Comparison of ENCODE assay signal across 20 cellular contexts in genomic region chr11:27910186-27910941, GRCh38.
A peak's percentile ranks its signal among the peaks of the same experiment; 100 is the strongest.
DNase-seq lines count a peak whose midpoint lies in the region; ATAC-seq, FAIRE-seq and TF ChIP-seq lines count a peak whose summit lies in the region.
"Had no signal": no experiment of that assay in that cellular context is flagged by ENCODE, and none has a peak within 500 bp of the region (broad histone marks: within the 10 kb centered on the region; RNA-seq: fewer than 3 reads in every experiment).

No MANE protein-coding gene starts in this region.

- H4K20me1 ChIP-seq in IMR-90 (ENCODE audit: insufficient read depth, low read length) (no peaks in the 10 kb centered on the region), astrocyte (ENCODE audit: insufficient read depth, low read length) (no peaks in the 10 kb centered on the region), hepatocyte (ENCODE audit: insufficient read depth, poor library complexity, severe bottlenecking) (no peaks in the 10 kb centered on the region)

- peak overlapping the region; percentile 83 for H2BK120ac ChIP-seq in IMR-90 (ENCODE audit: low read depth, low read length)

- no peak overlapping the region for H3K4me3 ChIP-seq in IMR-90 (ENCODE audit: insufficient read depth, low read depth, low read length)
- peak overlapping the region; percentile 6 for H3K4me3 ChIP-seq in astrocyte (ENCODE audit: insufficient read depth, low read depth, low read length)
- H3K4me3 ChIP-seq in hepatocyte, result no peak overlapping the region
- H3K4me3 ChIP-seq: ovary, spleen had no signal

- H4K91ac ChIP-seq in IMR-90 (ENCODE audit: insufficient read depth, low read depth, low read length), result peak overlapping the region; percentile 59

- H2BK20ac ChIP-seq in IMR-90 (ENCODE audit: low read depth, low read length), result peak overlapping the region; percentile 90

- TF ChIP-seq RAD21 in IMR-90 (IDR thresholded peaks at IDR 0.05; ENCODE audit: low read length), result no peak

- peaks cover 8% of the 10 kb centered on the region for H3K4me1 ChIP-seq in IMR-90 (ENCODE audit: control insufficient read depth, insufficient read depth, low read length)
- H3K4me1 ChIP-seq in astrocyte (ENCODE audit: insufficient read depth, low read length), result peaks cover 35% of the 10 kb centered on the region
- no peaks in the 10 kb centered on the region for H3K4me1 ChIP-seq in hepatocyte (ENCODE audit: insufficient read depth)
- H3K4me1 ChIP-seq: spleen had no signal

- 50% methylated on average over 2 of the region's 5 CpGs; no CpG with 5 or more reads in 1 of the 2 experiments for WGBS in IMR-90 (ENCODE audit: extremely low coverage in 2 of 2, insufficient read length in 1 of 2), 2 experiments
- 76% methylated on average over 5 of the region's 5 CpGs for WGBS in hepatocyte (ENCODE audit: low lambda C conversion rate, missing lambda C conversion rate)

- dilution Hi-C loops in IMR-90 (cut with HindIII; ENCODE audit: low sequenced_read_pairs, unreplicated experiment), result no loop called here

- POLR2A ChIA-PET in IMR-90 (lab: Charles Lee; ENCODE audit: unreplicated experiment), result interaction anchor here (0.6 kb wide), 1 partner anchor 19 kb away, joined by 3 read pairs; no protein-coding TSS in a partner anchor
- POLR2A ChIA-PET in HEK293T (lab: Yijun Ruan, JAX), result interaction anchor here (0.9 kb wide), 1 partner anchor 16 kb away, joined by 3 read pairs; no protein-coding TSS in a partner anchor

- peaks cover 9% of the 10 kb centered on the region for H3K9me1 ChIP-seq in IMR-90 (ENCODE audit: insufficient read depth, low read length)

- H3K27me3 Mint-ChIP-seq in astrocyte (ENCODE audit: low read depth, unreplicated experiment), result no peaks in the 10 kb centered on the region
- H3K27me3 Mint-ChIP-seq: activated CD4-positive, alpha-beta T cell treated with anti-CD3 and anti-CD28 coated beads, Interleukin-2, amount 10 ng/mL, durations not matched to agents 24 days and 14 days had no signal

- peak overlapping the region; percentile 97 for H3K27ac Mint-ChIP-seq in astrocyte (ENCODE audit: unreplicated experiment)
- H3K27ac Mint-ChIP-seq: activated CD4-positive, alpha-beta T cell treated with anti-CD3 and anti-CD28 coated beads, Interleukin-2, amount 10 ng/mL, durations not matched to agents 24 days and 14 days had no signal

- TF ChIP-seq POLR2A in IMR-90 (IDR thresholded peaks at IDR 0.05; ENCODE audit: low read depth, low read length), result no peak

- H3K27ac ChIP-seq in IMR-90 (ENCODE audit: insufficient read depth, low read length) (no peak overlapping the region; the same call in 1 of the 2 replicates), astrocyte (ENCODE audit: low read depth, low read length) (peak overlapping the region; percentile 64), hepatocyte (no peak overlapping the region)
- H3K27ac ChIP-seq: ovary, spleen had no signal

- DNase-seq in ACHN, result peak; percentile 87
- DNase-seq in IMR-90, result peak; percentile 84
- DNase-seq in astrocyte (ENCODE audit: low read depth), result peak; percentile 72
- DNase-seq in islet precursor cell, result peak; percentile 91
- DNase-seq in Ammon's horn (ENCODE audit: low spot score), result no peak
- no peak for DNase-seq in stimulated activated CD4-positive, alpha-beta T cell treated with anti-CD3 and anti-CD28 coated beads, Interleukin-1b, Interleukin-23, amount 100 ng/mL, for 48 hours
- no peak for DNase-seq in hepatocyte (ENCODE audit: low spot score)
- DNase-seq in HEK293T (ENCODE audit: extremely low spot score), result no peak
- DNase-seq: activated CD4-positive, alpha-beta T cell treated with anti-CD3 and anti-CD28 coated beads, Interleukin-2, amount 10 ng/mL, durations not matched to agents 24 days and 14 days; activated T-cell treated with anti-CD3 and anti-CD28 coated beads, Interleukin-2, amount 50 U/mL, for 1 hour; erythroblast; GF-D8; left colon; NCI-H2227 treated with DMSO at 0.1 percent for 48 hours; ovary; spleen; stimulated activated naive CD4-positive, alpha-beta T cell treated with Interleukin-2 at 50 U/mL for 16 hours; T-helper 9 cell had no signal

- H3K36me3 Mint-ChIP-seq in astrocyte (ENCODE audit: low read depth, unreplicated experiment), result no peaks in the 10 kb centered on the region

- H2BK5ac ChIP-seq in IMR-90 (ENCODE audit: low read depth, low read length, poor library complexity, severe bottlenecking), result peak overlapping the region; percentile 70

- no peaks in the 10 kb centered on the region for H3K27me3 ChIP-seq in IMR-90 (ENCODE audit: control insufficient read depth, insufficient read depth, low read length)
- H3K27me3 ChIP-seq in astrocyte (ENCODE audit: insufficient read depth, low read length), result no peaks in the 10 kb centered on the region
- no peaks in the 10 kb centered on the region for H3K27me3 ChIP-seq in hepatocyte
- H3K27me3 ChIP-seq: ovary, spleen had no signal

- H4K5ac ChIP-seq in IMR-90 (ENCODE audit: low read depth, low read length), result no peak overlapping the region

- BruUV-seq in IMR-90 (replicated peaks; lab: Mats Ljungman, UMichigan), result no TSS peak

- H3K79me2 ChIP-seq in astrocyte (ENCODE audit: insufficient read depth, low read length) (no peaks in the 10 kb centered on the region), hepatocyte (no peaks in the 10 kb centered on the region)

- H3K79me1 ChIP-seq in IMR-90 (ENCODE audit: low read depth in 1 of 2, low read length in 2 of 2), result no peaks in the 10 kb centered on the region

- peak overlapping the region; percentile 56 for H3K14ac ChIP-seq in IMR-90 (replicated peaks; ENCODE audit: low read depth, low read length)

- no peaks in the 10 kb centered on the region for H3K36me3 ChIP-seq in IMR-90 (ENCODE audit: control insufficient read depth, insufficient read depth, low read length)
- H3K36me3 ChIP-seq in astrocyte (ENCODE audit: insufficient read depth, low read length), result no peaks in the 10 kb centered on the region
- no peaks in the 10 kb centered on the region for H3K36me3 ChIP-seq in hepatocyte (replicated peaks; ENCODE audit: insufficient read depth, low read depth)
- H3K36me3 ChIP-seq: ovary, spleen had no signal

- 0 out of 2 replicates have a peak overlapping the region, but pooled peaks have one; percentile 29 for H3K56ac ChIP-seq in IMR-90 (ENCODE audit: extremely low read depth, insufficient read depth, low read length)

- H3K9me3 ChIP-seq in IMR-90 (ENCODE audit: control insufficient read depth, insufficient read depth, low read length), result no peaks in the 10 kb centered on the region
- no peaks in the 10 kb centered on the region for H3K9me3 ChIP-seq in astrocyte (ENCODE audit: insufficient read depth, low read depth, low read length)
- no peaks in the 10 kb centered on the region for H3K9me3 ChIP-seq in hepatocyte (ENCODE audit: low read depth)
- H3K9me3 ChIP-seq: ovary, spleen had no signal

- H4K8ac ChIP-seq in IMR-90 (ENCODE audit: low read depth in 2 of 2, low read length in 2 of 2), result peak overlapping the region; percentile 62 to 71; a peak in 3 of 4 replicates

- peak overlapping the region; percentile 40; the same call in 1 of the 2 replicates for H3K23ac ChIP-seq in IMR-90 (ENCODE audit: low read depth, low read length)

- in situ Hi-C loops in ACHN (cut with HindIII; ENCODE audit: low pct_ligation_motif_present, low pct_unique_long_range_greater_than_20kb, low sequenced_read_pairs) (no loop called here), IMR-90 (cut with MboI; ENCODE audit: low sequenced_read_pairs) (no loop called here)

- H3K9ac ChIP-seq in IMR-90 (ENCODE audit: low read depth, low read length), result no peak overlapping the region; the same call in 1 of the 2 replicates
- H3K9ac ChIP-seq in astrocyte (ENCODE audit: low read length), result peak overlapping the region; percentile 61

- H3K4ac ChIP-seq in IMR-90 (ENCODE audit: low read depth, low read length), result peak overlapping the region; percentile 69

- peaks cover 37% of the 10 kb centered on the region for H3K4me1 Mint-ChIP-seq in astrocyte (ENCODE audit: low read depth, unreplicated experiment)
- H3K4me1 Mint-ChIP-seq: activated CD4-positive, alpha-beta T cell treated with anti-CD3 and anti-CD28 coated beads, Interleukin-2, amount 10 ng/mL, durations not matched to agents 24 days and 14 days had no signal

- peak overlapping the region; percentile 2 for H3K4me3 Mint-ChIP-seq in astrocyte (ENCODE audit: unreplicated experiment)
- H3K4me3 Mint-ChIP-seq: activated CD4-positive, alpha-beta T cell treated with anti-CD3 and anti-CD28 coated beads, Interleukin-2, amount 10 ng/mL, durations not matched to agents 24 days and 14 days had no signal

- H2AFZ ChIP-seq in IMR-90 (replicated peaks; ENCODE audit: low read length, poor library complexity) (no peak overlapping the region), astrocyte (ENCODE audit: low read depth, low read length) (no peak overlapping the region), hepatocyte (no peak overlapping the region)

- CTCF ChIA-PET in IMR-90 (lab: Yijun Ruan, JAX) (interaction anchor here (0.6 to 0.9 kb wide), 2 partner anchors 9 to 57 kb away, joined by 3 read pairs; no protein-coding TSS in a partner anchor), HEK293T (lab: Yijun Ruan, JAX) (no interaction called here)

- intact Hi-C loops in IMR-90 (cut with micrococcal nuclease), result no loop called here

- H3K4me2 ChIP-seq in IMR-90 (ENCODE audit: low read depth, low read length), result no peak overlapping the region
- H3K4me2 ChIP-seq in astrocyte (ENCODE audit: low read length), result peak overlapping the region; percentile 66
- no peak overlapping the region for H3K4me2 ChIP-seq in hepatocyte

- ATAC-seq in IMR-90 (ENCODE audit: low read depth), result peak; percentile 73
- ATAC-seq: left colon had no signal

- H3K18ac ChIP-seq in IMR-90 (ENCODE audit: low read depth, low read length), result peak overlapping the region; percentile 43; the same call in 1 of the 2 replicates

- peak; percentile 79 for FAIRE-seq in astrocyte (lab: Jason Lieb, UNC)
- FAIRE-seq: colon, H54 had no signal

- peak overlapping the region; percentile 33; the same call in 1 of the 2 replicates for H2AK5ac ChIP-seq in IMR-90 (ENCODE audit: low read depth, low read length)

- H3K9me2 ChIP-seq in hepatocyte (replicated peaks; ENCODE audit: insufficient read depth), result no peaks in the 10 kb centered on the region

- peak overlapping the region; percentile 81 for H2BK15ac ChIP-seq in IMR-90 (ENCODE audit: low read depth, low read length)

- H2AK9ac ChIP-seq in IMR-90 (replicated peaks; ENCODE audit: low read depth, low read length, poor library complexity), result no peak overlapping the region

- peaks cover 5% of the 10 kb centered on the region for H3K9me3 Mint-ChIP-seq in astrocyte (ENCODE audit: unreplicated experiment)
- H3K9me3 Mint-ChIP-seq: activated CD4-positive, alpha-beta T cell treated with anti-CD3 and anti-CD28 coated beads, Interleukin-2, amount 10 ng/mL, durations not matched to agents 24 days and 14 days had no signal

- TF ChIP-seq CTCF in IMR-90 (conservative IDR thresholded peaks at IDR 0.05; ENCODE audit: low read depth, low read length) (no peak), astrocyte (IDR thresholded peaks at IDR 0.05; ENCODE audit: insufficient read depth, low read depth, low read length) (no peak), hepatocyte (IDR thresholded peaks at IDR 0.05; ENCODE audit: poor library complexity) (no peak)

TF ChIP-seq in IMR-90, 13 proteins besides CTCF, POLR2A, EP300 and RAD21 (continues in another document):
- no peak for TF ChIP-seq NFE2L2 (IDR thresholded peaks at IDR 0.05; ENCODE audit: low read depth, low read length)

TF ChIP-seq in HEK293T, 16 proteins besides CTCF, POLR2A, EP300 and RAD21:
- TF ChIP-seq ARNT (IDR thresholded peaks at IDR 0.05), result no peak
TF ChIP-seq in HEK293T: peak in this region for 0.

Comparison
In these comparisons a context has a peak if more than half of its experiments do, and no peak if none do; other contexts are left out.
1. DNase-seq: peak in ACHN (single experiment), IMR-90 (single experiment), astrocyte (single experiment) and islet precursor cell (single experiment); none in Ammon's horn (single experiment), stimulated activated CD4-positive, alpha-beta T cell treated with anti-CD3 and anti-CD28 coated beads, Interleukin-1b, Interleukin-23, amount 100 ng/mL, for 48 hours (single experiment), hepatocyte (single experiment) and HEK293T (single experiment).